ENCODE assay signal across 17 cellular contexts in the genomic region with DNA sequence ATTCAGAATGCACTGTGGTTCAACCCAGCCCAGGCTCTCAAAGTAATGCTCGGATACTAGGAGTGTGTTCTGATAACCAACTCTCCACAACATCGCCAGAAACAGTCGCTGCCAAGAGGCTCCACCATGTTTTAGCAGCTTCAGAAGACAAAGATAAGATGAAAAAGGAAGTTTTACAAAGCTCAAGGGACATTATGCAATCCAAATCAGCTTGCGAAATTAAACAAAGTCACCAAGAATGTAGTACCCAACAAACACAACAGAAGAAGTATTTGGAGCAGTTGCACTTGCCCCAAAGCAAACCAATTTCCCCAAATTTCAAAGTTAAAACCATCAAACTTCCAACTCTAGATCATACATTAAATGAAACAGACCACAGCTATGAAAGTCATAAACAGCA. TPM values are rescaled to one million over a fixed set of nuclear protein-coding genes. Genes with fewer than 3 reads are reported as not detected.
"Had no signal": no experiment of that assay in that cellular context is flagged by ENCODE, and none has a peak within 500 bp of the region (broad histone marks: within the 10 kb centered on the region; RNA-seq: fewer than 3 reads in every experiment).

No MANE protein-coding gene starts in this region.

- H3K27ac ChIP-seq: adrenal gland, colonic mucosa, foreskin keratinocyte, left ventricle myocardium inferior, pancreas, thyroid gland had no signal

- H3K36me3 ChIP-seq: adrenal gland, colonic mucosa, pancreas, thyroid gland had no signal

- H3K27me3 ChIP-seq: adrenal gland, colonic mucosa, foreskin keratinocyte, pancreas, thyroid gland had no signal

- DNase-seq: activated CD4-positive, alpha-beta T cell treated with anti-CD3 and anti-CD28 coated beads, Interleukin-2, amount 10 ng/mL, durations not matched to agents 24 days and 14 days; activated CD4-positive, CD25-positive, alpha-beta regulatory T cell; activated T-cell treated with anti-CD3 and anti-CD28 coated beads for 4 hours; adrenal gland; caudate nucleus; colonic mucosa; foreskin keratinocyte; glutamatergic neuron; hypothalamus; left ventricle myocardium inferior; mucosa of descending colon; naive thymus-derived CD4-positive, alpha-beta T cell; pancreas; stimulated activated CD4-positive, alpha-beta T cell treated with anti-CD3 and anti-CD28 coated beads, Interleukin-2, amount 100 ng/mL, for 48 hours; T-helper 17 cell; thyroid gland had no signal

- H3K4me1 ChIP-seq: adrenal gland, colonic mucosa, foreskin keratinocyte, left ventricle myocardium inferior, pancreas, thyroid gland had no signal

- H3K4me3 ChIP-seq: adrenal gland, colonic mucosa, left ventricle myocardium inferior, mucosa of descending colon, pancreas, thyroid gland had no signal

- H3K9me3 ChIP-seq: adrenal gland, colonic mucosa, left ventricle myocardium inferior, mucosa of descending colon, pancreas, thyroid gland had no signal

RNA-seq across cellular contexts. Expression of a gene that starts 43.6 kb away (rescaled TPM):
- total RNA-seq: activated CD4-positive, alpha-beta T cell treated with anti-CD3 and anti-CD28 coated beads, Interleukin-2, amount 10 ng/mL, durations not matched to agents 24 days and 14 days; activated CD8-positive, alpha-beta memory T cell treated with anti-CD3 and anti-CD28 coated beads for 36 hours; foreskin keratinocyte; left ventricle myocardium inferior; naive thymus-derived CD4-positive, alpha-beta T cell; T-helper 17 cell had no signal
